15 cellular contexts compared by ENCODE assay signal in the genomic region with DNA sequence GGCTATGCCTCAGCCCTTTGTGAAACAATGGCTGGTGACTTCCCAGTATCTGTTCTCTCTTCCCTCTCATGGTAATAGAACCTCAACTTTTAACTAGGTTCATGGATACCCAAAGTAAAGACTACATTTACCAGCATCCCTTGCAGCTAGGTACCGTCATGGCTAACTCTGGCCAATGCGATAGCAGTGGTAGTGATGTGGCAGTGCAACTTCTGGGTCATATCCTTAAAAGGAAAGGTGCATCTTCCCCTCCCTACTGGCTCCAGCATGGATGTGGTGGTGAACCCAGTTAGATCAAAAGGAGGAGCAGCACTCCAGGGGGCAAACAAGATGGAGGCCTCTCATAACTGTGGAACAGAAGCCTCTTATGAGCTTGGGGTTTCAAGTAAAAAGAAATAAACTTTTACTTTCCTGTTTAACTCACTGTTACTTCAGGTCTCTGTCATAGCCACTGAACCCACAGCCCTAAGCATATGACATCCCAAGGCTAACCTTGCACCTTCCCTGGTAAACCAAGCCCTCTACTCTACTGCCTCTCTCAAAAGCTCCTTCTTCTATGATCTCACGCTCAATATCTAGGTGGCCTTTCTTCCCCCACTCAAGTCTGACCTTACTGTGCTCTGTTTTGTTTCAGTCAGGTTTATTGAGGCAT.
DNase-seq lines count a peak whose midpoint lies in the region; ATAC-seq lines count a peak whose summit lies in the region.
"Had no signal": no experiment of that assay in that cellular context is flagged by ENCODE, and none has a peak within 500 bp of the region (broad histone marks: within the 10 kb centered on the region; RNA-seq: fewer than 3 reads in every experiment).

No MANE protein-coding gene starts in this region.

- H3K4me3 Mint-ChIP-seq in activated CD4-positive, alpha-beta T cell treated with anti-CD3 and anti-CD28 coated beads, Interleukin-2, amount 10 ng/mL, durations not matched to agents 24 days and 14 days: peak overlapping the region; percentile 52
- H3K4me3 Mint-ChIP-seq in activated naive CD8-positive, alpha-beta T cell treated with anti-CD3 and anti-CD28 coated beads, Interleukin-2, amount 10 ng/mL, durations not matched to agents 7 days and 5 days: no peak overlapping the region
- H3K4me3 Mint-ChIP-seq in activated naive CD8-positive, alpha-beta T cell treated with anti-CD3 and anti-CD28 coated beads for 36 hours: no peak overlapping the region
- H3K4me3 Mint-ChIP-seq in central memory CD8-positive, alpha-beta T cell: no peak overlapping the region
- H3K4me3 Mint-ChIP-seq in stimulated activated naive CD8-positive, alpha-beta T cell treated with anti-CD3 and anti-CD28 coated beads, Interleukin-15, amount 100 ng/mL, for 72 hours: no peak overlapping the region
- H3K4me3 Mint-ChIP-seq: CD8-positive, alpha-beta T cell had no signal

- intact Hi-C loops in activated CD4-positive, alpha-beta T cell treated with anti-CD3 and anti-CD28 coated beads, Interleukin-2, amount 10 ng/mL, durations not matched to agents 24 days and 14 days (cut with micrococcal nuclease): loop anchor here (1.0 to 10.0 kb wide), 2 partner anchors 37 to 391 kb away; no protein-coding TSS in a partner anchor

- no peak for DNase-seq in activated CD4-positive, alpha-beta T cell treated with anti-CD3 and anti-CD28 coated beads, Interleukin-2, amount 10 ng/mL, durations not matched to agents 24 days and 14 days
- DNase-seq in activated CD4-positive, alpha-beta T cell treated with anti-CD3 and anti-CD28 coated beads, Interleukin-2, amount 50 U/mL, for 48 hours: no peak
- no peak for DNase-seq in activated naive CD8-positive, alpha-beta T cell treated with anti-CD3 and anti-CD28 coated beads, Interleukin-2, amount 10 ng/mL, durations not matched to agents 7 days and 5 days
- DNase-seq in activated naive CD8-positive, alpha-beta T cell treated with anti-CD3 and anti-CD28 coated beads for 36 hours: no peak
- no peak for DNase-seq in central memory CD8-positive, alpha-beta T cell (ENCODE audit: low spot score in 2 of 2)
- no peak for DNase-seq in stimulated activated naive CD8-positive, alpha-beta T cell treated with anti-CD3 and anti-CD28 coated beads, Interleukin-15, amount 100 ng/mL, for 72 hours
- no peak for DNase-seq in activated CD4-positive, CD25-positive, alpha-beta regulatory T cell treated with anti-CD3 and anti-CD28 coated beads, Interleukin-2, amount 50 U/mL, for 72 hours
- DNase-seq: CD8-positive, alpha-beta T cell; DMS79; HCEC 1CT; NCI-H1105 treated with DMSO at 0.1 percent for 48 hours; NCI-H187 treated with DMSO at 0.1 percent for 48 hours; NCI-H446; NCI-H69 had no signal

- peaks cover 17% of the 10 kb centered on the region for H3K9me3 Mint-ChIP-seq in activated CD4-positive, alpha-beta T cell treated with anti-CD3 and anti-CD28 coated beads, Interleukin-2, amount 10 ng/mL, durations not matched to agents 24 days and 14 days
- peaks cover 15% of the 10 kb centered on the region for H3K9me3 Mint-ChIP-seq in activated naive CD8-positive, alpha-beta T cell treated with anti-CD3 and anti-CD28 coated beads, Interleukin-2, amount 10 ng/mL, durations not matched to agents 7 days and 5 days
- H3K9me3 Mint-ChIP-seq in activated naive CD8-positive, alpha-beta T cell treated with anti-CD3 and anti-CD28 coated beads for 36 hours: peaks cover 19% of the 10 kb centered on the region
- H3K9me3 Mint-ChIP-seq in central memory CD8-positive, alpha-beta T cell: no peaks in the 10 kb centered on the region
- H3K9me3 Mint-ChIP-seq in stimulated activated naive CD8-positive, alpha-beta T cell treated with anti-CD3 and anti-CD28 coated beads, Interleukin-15, amount 100 ng/mL, for 72 hours: peaks cover 15 to 19% of the 10 kb centered on the region in 2 donors

- peaks cover 41% of the 10 kb centered on the region for H3K4me1 Mint-ChIP-seq in activated CD4-positive, alpha-beta T cell treated with anti-CD3 and anti-CD28 coated beads, Interleukin-2, amount 10 ng/mL, durations not matched to agents 24 days and 14 days
- H3K4me1 Mint-ChIP-seq in activated naive CD8-positive, alpha-beta T cell treated with anti-CD3 and anti-CD28 coated beads, Interleukin-2, amount 10 ng/mL, durations not matched to agents 7 days and 5 days: peaks cover 21% of the 10 kb centered on the region
- peaks cover 20% of the 10 kb centered on the region for H3K4me1 Mint-ChIP-seq in activated naive CD8-positive, alpha-beta T cell treated with anti-CD3 and anti-CD28 coated beads for 36 hours
- H3K4me1 Mint-ChIP-seq in central memory CD8-positive, alpha-beta T cell: peaks cover 6% of the 10 kb centered on the region
- peaks cover 35% of the 10 kb centered on the region for H3K4me1 Mint-ChIP-seq in stimulated activated naive CD8-positive, alpha-beta T cell treated with anti-CD3 and anti-CD28 coated beads, Interleukin-15, amount 100 ng/mL, for 72 hours

- peak overlapping the region; percentile 89 for H3K27ac Mint-ChIP-seq in activated CD4-positive, alpha-beta T cell treated with anti-CD3 and anti-CD28 coated beads, Interleukin-2, amount 10 ng/mL, durations not matched to agents 24 days and 14 days
- peak overlapping the region; percentile 41 for H3K27ac Mint-ChIP-seq in activated naive CD8-positive, alpha-beta T cell treated with anti-CD3 and anti-CD28 coated beads, Interleukin-2, amount 10 ng/mL, durations not matched to agents 7 days and 5 days
- H3K27ac Mint-ChIP-seq in activated naive CD8-positive, alpha-beta T cell treated with anti-CD3 and anti-CD28 coated beads for 36 hours: no peak overlapping the region
- H3K27ac Mint-ChIP-seq in central memory CD8-positive, alpha-beta T cell (ENCODE audit: low read depth): peak overlapping the region; percentile 19
- H3K27ac Mint-ChIP-seq in stimulated activated naive CD8-positive, alpha-beta T cell treated with anti-CD3 and anti-CD28 coated beads, Interleukin-15, amount 100 ng/mL, for 72 hours: peak overlapping the region; percentile 59 to 68
- H3K27ac Mint-ChIP-seq: CD8-positive, alpha-beta T cell had no signal

- peak; percentile 30 for ATAC-seq in activated naive CD8-positive, alpha-beta T cell treated with anti-CD3 and anti-CD28 coated beads, Interleukin-2, amount 10 ng/mL, durations not matched to agents 7 days and 5 days (ENCODE audit: low read depth)
- ATAC-seq in central memory CD8-positive, alpha-beta T cell (replicated peaks; ENCODE audit: extremely low read depth, poor library complexity, severe bottlenecking): no peak
- ATAC-seq in stimulated activated naive CD8-positive, alpha-beta T cell treated with anti-CD3 and anti-CD28 coated beads, Interleukin-15, amount 100 ng/mL, for 72 hours: peak; percentile 80
- ATAC-seq in HG03097 (IDR thresholded peaks at IDR 0.05; ENCODE audit: low FRiP score, unreplicated experiment): no peak
- ATAC-seq: CD8-positive, alpha-beta T cell had no signal

- POLR2A ChIA-PET in activated naive CD8-positive, alpha-beta T cell treated with anti-CD3 and anti-CD28 coated beads, Interleukin-2, amount 10 ng/mL, durations not matched to agents 7 days and 5 days (lab: Charles Lee): no interaction called here

- peaks cover 71% of the 10 kb centered on the region for H3K36me3 Mint-ChIP-seq in activated CD4-positive, alpha-beta T cell treated with anti-CD3 and anti-CD28 coated beads, Interleukin-2, amount 10 ng/mL, durations not matched to agents 24 days and 14 days (ENCODE audit: low read depth)
- peaks cover 57% of the 10 kb centered on the region for H3K36me3 Mint-ChIP-seq in activated naive CD8-positive, alpha-beta T cell treated with anti-CD3 and anti-CD28 coated beads, Interleukin-2, amount 10 ng/mL, durations not matched to agents 7 days and 5 days
- peaks cover 52% of the 10 kb centered on the region for H3K36me3 Mint-ChIP-seq in activated naive CD8-positive, alpha-beta T cell treated with anti-CD3 and anti-CD28 coated beads for 36 hours
- peaks cover 33% of the 10 kb centered on the region for H3K36me3 Mint-ChIP-seq in central memory CD8-positive, alpha-beta T cell (ENCODE audit: insufficient read depth)

- H3K27me3 Mint-ChIP-seq in activated CD4-positive, alpha-beta T cell treated with anti-CD3 and anti-CD28 coated beads, Interleukin-2, amount 10 ng/mL, durations not matched to agents 24 days and 14 days: no peaks in the 10 kb centered on the region
- H3K27me3 Mint-ChIP-seq in activated naive CD8-positive, alpha-beta T cell treated with anti-CD3 and anti-CD28 coated beads, Interleukin-2, amount 10 ng/mL, durations not matched to agents 7 days and 5 days: no peaks in the 10 kb centered on the region
- H3K27me3 Mint-ChIP-seq in activated naive CD8-positive, alpha-beta T cell treated with anti-CD3 and anti-CD28 coated beads for 36 hours: no peaks in the 10 kb centered on the region
- no peaks in the 10 kb centered on the region for H3K27me3 Mint-ChIP-seq in central memory CD8-positive, alpha-beta T cell
- no peaks in the 10 kb centered on the region for H3K27me3 Mint-ChIP-seq in stimulated activated naive CD8-positive, alpha-beta T cell treated with anti-CD3 and anti-CD28 coated beads, Interleukin-15, amount 100 ng/mL, for 72 hours

Comparison
In these comparisons a context has a peak if more than half of its experiments do, and no peak if none do; other contexts are left out.
1. ATAC-seq: peak in activated naive CD8-positive, alpha-beta T cell treated with anti-CD3 and anti-CD28 coated beads, Interleukin-2, amount 10 ng/mL, durations not matched to agents 7 days and 5 days (single experiment) and stimulated activated naive CD8-positive, alpha-beta T cell treated with anti-CD3 and anti-CD28 coated beads, Interleukin-15, amount 100 ng/mL, for 72 hours (single experiment); none in central memory CD8-positive, alpha-beta T cell (single experiment) and HG03097 (single experiment).